5 cellular contexts compared by ENCODE assay signal in genomic region chr4:126396121-126396520, GRCh38.
"Had no signal": no experiment of that assay in that cellular context is flagged by ENCODE, and none has a peak within 500 bp of the region (broad histone marks: within the 10 kb centered on the region; RNA-seq: fewer than 3 reads in every experiment).

No MANE protein-coding gene starts in this region.

- DNase-seq: KG1 had no signal

- FAIRE-seq: HTR-8/SVneo, K562 had no signal

- H3K9me3 Mint-ChIP-seq: GM23338, H9 had no signal

- H3K4me3 ChIP-seq: GM23338, K562 had no signal

- H3K4me3 Mint-ChIP-seq: GM23338, H9 had no signal
